ENCODE assay signal across 1 cellular context in the genomic region with DNA sequence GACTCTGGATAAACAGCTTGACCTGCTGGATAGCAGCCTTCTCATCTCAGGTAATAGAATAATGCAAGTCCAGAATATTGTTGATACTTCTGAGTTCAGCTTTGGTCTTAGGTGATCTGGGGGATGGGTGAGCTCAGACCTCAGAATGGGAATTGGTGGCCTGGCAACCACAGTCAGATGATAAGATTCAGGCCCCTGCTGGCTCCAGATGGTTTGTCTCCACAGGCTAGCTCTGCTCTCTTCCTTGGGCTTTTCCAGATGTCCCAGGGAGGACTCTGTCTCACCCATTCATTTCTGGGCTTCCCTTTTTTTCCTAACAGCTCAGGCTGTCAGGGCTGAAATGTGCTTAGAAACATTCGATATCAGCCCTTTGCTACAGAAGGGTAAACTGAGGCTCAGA.
TF ChIP-seq lines count a peak whose summit lies in the region.

No MANE protein-coding gene starts in this region.

TF ChIP-seq in GM23338, 12 proteins besides CTCF, POLR2A, EP300 and RAD21:
- no peak for TF ChIP-seq EZH2phosphoT487 (IDR thresholded peaks at IDR 0.05; ENCODE audit: unreplicated experiment)
- no peak for TF ChIP-seq JUNB (IDR thresholded peaks at IDR 0.05; ENCODE audit: unreplicated experiment)
- no peak for TF ChIP-seq ZNF331 (CRISPR knock-in tag; IDR thresholded peaks at IDR 0.05; ENCODE audit: low read depth)
- TF ChIP-seq CREB1 (CRISPR knock-in tag; IDR thresholded peaks at IDR 0.05; ENCODE audit: low read depth): no peak
- TF ChIP-seq, protein P1, sequence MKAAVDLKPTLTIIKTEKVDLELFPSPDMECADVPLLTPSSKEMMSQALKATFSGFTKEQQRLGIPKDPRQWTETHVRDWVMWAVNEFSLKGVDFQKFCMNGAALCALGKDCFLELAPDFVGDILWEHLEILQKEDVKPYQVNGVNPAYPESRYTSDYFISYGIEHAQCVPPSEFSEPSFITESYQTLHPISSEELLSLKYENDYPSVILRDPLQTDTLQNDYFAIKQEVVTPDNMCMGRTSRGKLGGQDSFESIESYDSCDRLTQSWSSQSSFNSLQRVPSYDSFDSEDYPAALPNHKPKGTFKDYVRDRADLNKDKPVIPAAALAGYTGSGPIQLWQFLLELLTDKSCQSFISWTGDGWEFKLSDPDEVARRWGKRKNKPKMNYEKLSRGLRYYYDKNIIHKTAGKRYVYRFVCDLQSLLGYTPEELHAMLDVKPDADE (IDR thresholded peaks at IDR 0.05): no peak
- TF ChIP-seq POLR2AphosphoS5 (IDR thresholded peaks at IDR 0.05; ENCODE audit: low read depth): no peak
- TF ChIP-seq, protein P2, sequence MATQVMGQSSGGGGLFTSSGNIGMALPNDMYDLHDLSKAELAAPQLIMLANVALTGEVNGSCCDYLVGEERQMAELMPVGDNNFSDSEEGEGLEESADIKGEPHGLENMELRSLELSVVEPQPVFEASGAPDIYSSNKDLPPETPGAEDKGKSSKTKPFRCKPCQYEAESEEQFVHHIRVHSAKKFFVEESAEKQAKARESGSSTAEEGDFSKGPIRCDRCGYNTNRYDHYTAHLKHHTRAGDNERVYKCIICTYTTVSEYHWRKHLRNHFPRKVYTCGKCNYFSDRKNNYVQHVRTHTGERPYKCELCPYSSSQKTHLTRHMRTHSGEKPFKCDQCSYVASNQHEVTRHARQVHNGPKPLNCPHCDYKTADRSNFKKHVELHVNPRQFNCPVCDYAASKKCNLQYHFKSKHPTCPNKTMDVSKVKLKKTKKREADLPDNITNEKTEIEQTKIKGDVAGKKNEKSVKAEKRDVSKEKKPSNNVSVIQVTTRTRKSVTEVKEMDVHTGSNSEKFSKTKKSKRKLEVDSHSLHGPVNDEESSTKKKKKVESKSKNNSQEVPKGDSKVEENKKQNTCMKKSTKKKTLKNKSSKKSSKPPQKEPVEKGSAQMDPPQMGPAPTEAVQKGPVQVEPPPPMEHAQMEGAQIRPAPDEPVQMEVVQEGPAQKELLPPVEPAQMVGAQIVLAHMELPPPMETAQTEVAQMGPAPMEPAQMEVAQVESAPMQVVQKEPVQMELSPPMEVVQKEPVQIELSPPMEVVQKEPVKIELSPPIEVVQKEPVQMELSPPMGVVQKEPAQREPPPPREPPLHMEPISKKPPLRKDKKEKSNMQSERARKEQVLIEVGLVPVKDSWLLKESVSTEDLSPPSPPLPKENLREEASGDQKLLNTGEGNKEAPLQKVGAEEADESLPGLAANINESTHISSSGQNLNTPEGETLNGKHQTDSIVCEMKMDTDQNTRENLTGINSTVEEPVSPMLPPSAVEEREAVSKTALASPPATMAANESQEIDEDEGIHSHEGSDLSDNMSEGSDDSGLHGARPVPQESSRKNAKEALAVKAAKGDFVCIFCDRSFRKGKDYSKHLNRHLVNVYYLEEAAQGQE (IDR thresholded peaks at IDR 0.05; ENCODE audit: unreplicated experiment): no peak
- no peak for TF ChIP-seq EZH2 (IDR thresholded peaks at IDR 0.05; ENCODE audit: low read depth, unreplicated experiment)
- no peak for TF ChIP-seq STAT1 (IDR thresholded peaks at IDR 0.05; ENCODE audit: unreplicated experiment)
- TF ChIP-seq ZNF114 (CRISPR knock-in tag; IDR thresholded peaks at IDR 0.05): no peak
- TF ChIP-seq, protein P3, sequence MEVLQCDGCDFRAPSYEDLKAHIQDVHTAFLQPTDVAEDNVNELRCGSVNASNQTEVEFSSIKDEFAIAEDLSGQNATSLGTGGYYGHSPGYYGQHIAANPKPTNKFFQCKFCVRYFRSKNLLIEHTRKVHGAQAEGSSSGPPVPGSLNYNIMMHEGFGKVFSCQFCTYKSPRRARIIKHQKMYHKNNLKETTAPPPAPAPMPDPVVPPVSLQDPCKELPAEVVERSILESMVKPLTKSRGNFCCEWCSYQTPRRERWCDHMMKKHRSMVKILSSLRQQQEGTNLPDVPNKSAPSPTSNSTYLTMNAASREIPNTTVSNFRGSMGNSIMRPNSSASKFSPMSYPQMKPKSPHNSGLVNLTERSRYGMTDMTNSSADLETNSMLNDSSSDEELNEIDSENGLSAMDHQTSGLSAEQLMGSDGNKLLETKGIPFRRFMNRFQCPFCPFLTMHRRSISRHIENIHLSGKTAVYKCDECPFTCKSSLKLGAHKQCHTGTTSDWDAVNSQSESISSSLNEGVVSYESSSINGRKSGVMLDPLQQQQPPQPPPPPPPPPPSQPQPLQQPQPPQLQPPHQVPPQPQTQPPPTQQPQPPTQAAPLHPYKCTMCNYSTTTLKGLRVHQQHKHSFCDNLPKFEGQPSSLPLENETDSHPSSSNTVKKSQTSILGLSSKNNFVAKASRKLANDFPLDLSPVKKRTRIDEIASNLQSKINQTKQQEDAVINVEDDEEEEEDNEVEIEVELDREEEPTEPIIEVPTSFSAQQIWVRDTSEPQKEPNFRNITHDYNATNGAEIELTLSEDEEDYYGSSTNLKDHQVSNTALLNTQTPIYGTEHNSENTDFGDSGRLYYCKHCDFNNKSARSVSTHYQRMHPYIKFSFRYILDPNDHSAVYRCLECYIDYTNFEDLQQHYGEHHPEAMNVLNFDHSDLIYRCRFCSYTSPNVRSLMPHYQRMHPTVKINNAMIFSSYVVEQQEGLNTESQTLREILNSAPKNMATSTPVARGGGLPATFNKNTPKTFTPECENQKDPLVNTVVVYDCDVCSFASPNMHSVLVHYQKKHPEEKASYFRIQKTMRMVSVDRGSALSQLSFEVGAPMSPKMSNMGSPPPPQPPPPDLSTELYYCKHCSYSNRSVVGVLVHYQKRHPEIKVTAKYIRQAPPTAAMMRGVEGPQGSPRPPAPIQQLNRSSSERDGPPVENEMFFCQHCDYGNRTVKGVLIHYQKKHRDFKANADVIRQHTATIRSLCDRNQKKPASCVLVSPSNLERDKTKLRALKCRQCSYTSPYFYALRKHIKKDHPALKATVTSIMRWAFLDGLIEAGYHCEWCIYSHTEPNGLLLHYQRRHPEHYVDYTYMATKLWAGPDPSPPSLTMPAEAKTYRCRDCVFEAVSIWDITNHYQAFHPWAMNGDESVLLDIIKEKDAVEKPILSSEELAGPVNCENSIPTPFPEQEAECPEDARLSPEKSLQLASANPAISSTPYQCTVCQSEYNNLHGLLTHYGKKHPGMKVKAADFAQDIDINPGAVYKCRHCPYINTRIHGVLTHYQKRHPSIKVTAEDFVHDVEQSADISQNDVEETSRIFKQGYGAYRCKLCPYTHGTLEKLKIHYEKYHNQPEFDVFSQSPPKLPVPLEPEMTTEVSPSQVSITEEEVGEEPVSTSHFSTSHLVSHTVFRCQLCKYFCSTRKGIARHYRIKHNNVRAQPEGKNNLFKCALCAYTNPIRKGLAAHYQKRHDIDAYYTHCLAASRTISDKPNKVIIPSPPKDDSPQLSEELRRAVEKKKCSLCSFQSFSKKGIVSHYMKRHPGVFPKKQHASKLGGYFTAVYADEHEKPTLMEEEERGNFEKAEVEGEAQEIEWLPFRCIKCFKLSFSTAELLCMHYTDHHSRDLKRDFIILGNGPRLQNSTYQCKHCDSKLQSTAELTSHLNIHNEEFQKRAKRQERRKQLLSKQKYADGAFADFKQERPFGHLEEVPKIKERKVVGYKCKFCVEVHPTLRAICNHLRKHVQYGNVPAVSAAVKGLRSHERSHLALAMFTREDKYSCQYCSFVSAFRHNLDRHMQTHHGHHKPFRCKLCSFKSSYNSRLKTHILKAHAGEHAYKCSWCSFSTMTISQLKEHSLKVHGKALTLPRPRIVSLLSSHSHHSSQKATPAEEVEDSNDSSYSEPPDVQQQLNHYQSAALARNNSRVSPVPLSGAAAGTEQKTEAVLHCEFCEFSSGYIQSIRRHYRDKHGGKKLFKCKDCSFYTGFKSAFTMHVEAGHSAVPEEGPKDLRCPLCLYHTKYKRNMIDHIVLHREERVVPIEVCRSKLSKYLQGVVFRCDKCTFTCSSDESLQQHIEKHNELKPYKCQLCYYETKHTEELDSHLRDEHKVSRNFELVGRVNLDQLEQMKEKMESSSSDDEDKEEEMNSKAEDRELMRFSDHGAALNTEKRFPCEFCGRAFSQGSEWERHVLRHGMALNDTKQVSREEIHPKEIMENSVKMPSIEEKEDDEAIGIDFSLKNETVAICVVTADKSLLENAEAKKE (CRISPR knock-in tag; IDR thresholded peaks at IDR 0.05): no peak
- no peak for TF ChIP-seq NANOG (IDR thresholded peaks at IDR 0.05; ENCODE audit: borderline replicate concordance)
